Comparison of ENCODE assay signal across 7 cellular contexts in genomic region chr11:27363576-27364115, GRCh38. TPM values are rescaled to one million over a fixed set of nuclear protein-coding genes. Genes with fewer than 3 reads are reported as not detected.
DNase-seq lines count a peak whose midpoint lies in the region; ATAC-seq, FAIRE-seq and TF ChIP-seq lines count a peak whose summit lies in the region.

No MANE protein-coding gene starts in this region.

- H3K4me3 Mint-ChIP-seq in activated CD4-positive, alpha-beta memory T cell treated with anti-CD3 and anti-CD28 coated beads for 36 hours: peak overlapping the region; percentile 88
- H3K4me3 Mint-ChIP-seq in stimulated activated naive B cell treated with anti-CD40 and anti-IgM and Interleukin-4, amounts not matched to agents 10 μg/mL and 1 μg/mL and 100 μg/mL, for 72 hours: peak overlapping the region; percentile 93 to 97

- no peak for FAIRE-seq in H54 (lab: Jason Lieb, UNC)

- DNase-seq in HFF-Myc (ENCODE audit: extremely low read depth, low read depth) (no peak), H54 (ENCODE audit: insufficient read length, low spot score) (no peak), activated gamma-delta T cell (lab: John Stamatoyannopoulos, UW) (no peak)
- DNase-seq in activated CD4-positive, alpha-beta memory T cell treated with anti-CD3 and anti-CD28 coated beads for 36 hours: no peak
- DNase-seq in stimulated activated naive B cell treated with anti-CD40 and anti-IgM and Interleukin-4, amounts not matched to agents 10 μg/mL and 1 μg/mL and 100 μg/mL, for 72 hours: no peak

- no peaks in the 10 kb centered on the region for H3K9me3 Mint-ChIP-seq in activated CD4-positive, alpha-beta memory T cell treated with anti-CD3 and anti-CD28 coated beads for 36 hours
- H3K9me3 Mint-ChIP-seq in stimulated activated naive B cell treated with anti-CD40 and anti-IgM and Interleukin-4, amounts not matched to agents 10 μg/mL and 1 μg/mL and 100 μg/mL, for 72 hours: no peaks in the 10 kb centered on the region

- no peak for ATAC-seq in stimulated activated naive B cell treated with anti-CD40 and anti-IgM and Interleukin-4, amounts not matched to agents 10 μg/mL and 1 μg/mL and 100 μg/mL, for 72 hours (replicated peaks)
- ATAC-seq in HG02678 (IDR thresholded peaks at IDR 0.05; ENCODE audit: unreplicated experiment): no peak

- POLR2A ChIA-PET in activated CD4-positive, alpha-beta memory T cell treated with anti-CD3 and anti-CD28 coated beads for 36 hours (lab: Charles Lee): no interaction called here

- no peak for TF ChIP-seq POLR2A in H54 (IDR thresholded peaks at IDR 0.05; ENCODE audit: low read depth, low read length)

- H3K4me1 Mint-ChIP-seq in activated CD4-positive, alpha-beta memory T cell treated with anti-CD3 and anti-CD28 coated beads for 36 hours (ENCODE audit: low read depth): peaks cover 20% of the 10 kb centered on the region
- peaks cover 16 to 24% of the 10 kb centered on the region in 2 donors for H3K4me1 Mint-ChIP-seq in stimulated activated naive B cell treated with anti-CD40 and anti-IgM and Interleukin-4, amounts not matched to agents 10 μg/mL and 1 μg/mL and 100 μg/mL, for 72 hours

- no peaks in the 10 kb centered on the region for H3K27me3 Mint-ChIP-seq in activated CD4-positive, alpha-beta memory T cell treated with anti-CD3 and anti-CD28 coated beads for 36 hours
- H3K27me3 Mint-ChIP-seq in stimulated activated naive B cell treated with anti-CD40 and anti-IgM and Interleukin-4, amounts not matched to agents 10 μg/mL and 1 μg/mL and 100 μg/mL, for 72 hours: no peaks in the 10 kb centered on the region

- TF ChIP-seq CTCF in HFF-Myc (IDR thresholded peaks at IDR 0.05; ENCODE audit: low read depth, low read length, missing control alignments): no peak

- intact Hi-C loops in activated CD4-positive, alpha-beta memory T cell treated with anti-CD3 and anti-CD28 coated beads for 36 hours (cut with micrococcal nuclease): loop anchor here (1.0 to 10.0 kb wide), 8 partner anchors 25 to 745 kb away; partner anchors contain the start of genes KIF18A, LGR4, LIN7C and METTL15

- peak overlapping the region; percentile 84 for H3K4me3 ChIP-seq in HFF-Myc (replicated peaks; ENCODE audit: low read depth, low read length)
- H3K4me3 ChIP-seq in iPS-11a (ENCODE audit: low read depth, low read length): peak overlapping the region; percentile 5

- H3K27ac Mint-ChIP-seq in activated CD4-positive, alpha-beta memory T cell treated with anti-CD3 and anti-CD28 coated beads for 36 hours: peak overlapping the region; percentile 51
- peak overlapping the region; percentile 89 for H3K27ac Mint-ChIP-seq in stimulated activated naive B cell treated with anti-CD40 and anti-IgM and Interleukin-4, amounts not matched to agents 10 μg/mL and 1 μg/mL and 100 μg/mL, for 72 hours

- CTCF ChIA-PET in activated CD4-positive, alpha-beta memory T cell treated with anti-CD3 and anti-CD28 coated beads for 36 hours (lab: Charles Lee): no interaction called here

- H3K36me3 Mint-ChIP-seq in activated CD4-positive, alpha-beta memory T cell treated with anti-CD3 and anti-CD28 coated beads for 36 hours: no peaks in the 10 kb centered on the region
- H3K36me3 Mint-ChIP-seq in stimulated activated naive B cell treated with anti-CD40 and anti-IgM and Interleukin-4, amounts not matched to agents 10 μg/mL and 1 μg/mL and 100 μg/mL, for 72 hours: no peaks in the 10 kb centered on the region

RNA-seq across cellular contexts. Expression of gene CCDC34, which starts 0.6 kb away (rescaled TPM):
- 10 to 100 TPM; 22.8 to 23.7 TPM for total RNA-seq in activated CD4-positive, alpha-beta memory T cell treated with anti-CD3 and anti-CD28 coated beads for 36 hours
